Comparison of ENCODE assay signal across 8 cellular contexts in genomic region chr3:24678441-24678865, GRCh38.
DNase-seq lines count a peak whose midpoint lies in the region; ATAC-seq, FAIRE-seq and TF ChIP-seq lines count a peak whose summit lies in the region.

No MANE protein-coding gene starts in this region.

- H3K4me3 ChIP-seq in AG04450 (ENCODE audit: low read depth, low read length): peak overlapping the region; percentile 31; the same call in 1 of the 2 replicates
- H3K4me3 ChIP-seq in fibroblast of pulmonary artery (replicated peaks; ENCODE audit: low read depth, low read length): peak overlapping the region; percentile 28

- no peaks in the 10 kb centered on the region for H3K9me3 ChIP-seq in AG04450 (ENCODE audit: control insufficient read depth, insufficient read depth, low read length)

- peak; percentile 73 for ATAC-seq in GM21717 (IDR thresholded peaks at IDR 0.05; ENCODE audit: unreplicated experiment)
- no peak for ATAC-seq in activated CD4-positive, CD25-positive, alpha-beta regulatory T cell treated with anti-CD3 and anti-CD28 coated beads, Interleukin-2, amount 50 U/mL, for 24 hours

- POLR2A ChIA-PET in AG04450 (lab: Yijun Ruan, JAX): no interaction called here

- DNase-seq in AG04450 (ENCODE audit: low read depth, low spot score) (peak; percentile 75), RKO (ENCODE audit: low spot score) (peak; percentile 2), fibroblast of pulmonary artery (ENCODE audit: low read depth) (peak; percentile 94), frontal cortex (ENCODE audit: low spot score in 2 of 2) (no peak), NCI-H2081 (lab: John Stamatoyannopoulos, UW) (no peak), D721Med (ENCODE audit: insufficient read length, low spot score) (no peak)

- H3K27ac ChIP-seq in AG04450 (ENCODE audit: low read depth, low read length): peak overlapping the region; percentile 62

- TF ChIP-seq CTCF in AG04450 (IDR thresholded peaks at IDR 0.05; ENCODE audit: low read depth, low read length): no peak
- no peak for TF ChIP-seq CTCF in fibroblast of pulmonary artery (IDR thresholded peaks at IDR 0.05; ENCODE audit: low read length, missing control alignments)
- TF ChIP-seq CTCF in D721Med (IDR thresholded peaks at IDR 0.05; ENCODE audit: insufficient read depth, missing control alignments): no peak

- H3K27me3 ChIP-seq in AG04450 (ENCODE audit: control insufficient read depth, insufficient read depth, low read length): no peaks in the 10 kb centered on the region

- no peak for FAIRE-seq in frontal cortex (lab: Jason Lieb, UNC)
- FAIRE-seq in D721Med (lab: Jason Lieb, UNC): no peak

- CTCF ChIA-PET in AG04450 (lab: Charles Lee): interaction anchor here (1.1 to 2.1 kb wide), 3 partner anchors 10 to 679 kb away, joined by 3 to 7 read pairs (median 7); no protein-coding TSS in a partner anchor

Comparison
In these comparisons a context has a peak if more than half of its experiments do, and no peak if none do; other contexts are left out.
1. DNase-seq: peak in AG04450 (single experiment), RKO (single experiment) and fibroblast of pulmonary artery (single experiment); none in frontal cortex (0 of 2), NCI-H2081 (0 of 2) and D721Med (single experiment).